1 cellular context compared by ENCODE assay signal in the genomic region with DNA sequence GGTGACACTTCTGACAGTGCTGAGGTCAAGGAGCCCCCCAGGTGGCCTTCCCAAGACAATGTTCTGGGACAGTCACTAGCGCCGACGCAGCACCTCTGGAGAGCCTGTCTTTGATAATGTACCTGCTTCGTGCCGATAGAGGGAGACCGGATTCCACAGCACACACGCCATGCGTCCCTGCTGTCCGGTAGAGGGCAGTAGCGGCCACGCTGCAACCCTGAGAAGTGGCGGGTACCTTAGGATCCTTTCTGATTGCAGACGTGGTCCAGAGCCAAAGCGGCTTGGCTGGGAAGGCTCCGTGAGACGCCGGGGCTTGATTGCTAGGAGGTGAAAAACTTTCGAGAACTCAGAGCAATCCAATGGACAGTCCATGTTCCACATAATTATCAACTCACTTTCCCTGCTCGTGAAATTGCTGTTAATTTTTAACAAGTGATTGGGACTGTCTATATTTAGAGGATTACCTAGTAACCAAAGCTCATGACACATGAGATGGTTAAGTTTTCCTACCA.
TF ChIP-seq lines count a peak whose summit lies in the region.

No MANE protein-coding gene starts in this region.

TF ChIP-seq in HepG2, 621 proteins besides CTCF, POLR2A, EP300 and RAD21 (continued from another document and continues in another):
- TF ChIP-seq, protein P1, sequence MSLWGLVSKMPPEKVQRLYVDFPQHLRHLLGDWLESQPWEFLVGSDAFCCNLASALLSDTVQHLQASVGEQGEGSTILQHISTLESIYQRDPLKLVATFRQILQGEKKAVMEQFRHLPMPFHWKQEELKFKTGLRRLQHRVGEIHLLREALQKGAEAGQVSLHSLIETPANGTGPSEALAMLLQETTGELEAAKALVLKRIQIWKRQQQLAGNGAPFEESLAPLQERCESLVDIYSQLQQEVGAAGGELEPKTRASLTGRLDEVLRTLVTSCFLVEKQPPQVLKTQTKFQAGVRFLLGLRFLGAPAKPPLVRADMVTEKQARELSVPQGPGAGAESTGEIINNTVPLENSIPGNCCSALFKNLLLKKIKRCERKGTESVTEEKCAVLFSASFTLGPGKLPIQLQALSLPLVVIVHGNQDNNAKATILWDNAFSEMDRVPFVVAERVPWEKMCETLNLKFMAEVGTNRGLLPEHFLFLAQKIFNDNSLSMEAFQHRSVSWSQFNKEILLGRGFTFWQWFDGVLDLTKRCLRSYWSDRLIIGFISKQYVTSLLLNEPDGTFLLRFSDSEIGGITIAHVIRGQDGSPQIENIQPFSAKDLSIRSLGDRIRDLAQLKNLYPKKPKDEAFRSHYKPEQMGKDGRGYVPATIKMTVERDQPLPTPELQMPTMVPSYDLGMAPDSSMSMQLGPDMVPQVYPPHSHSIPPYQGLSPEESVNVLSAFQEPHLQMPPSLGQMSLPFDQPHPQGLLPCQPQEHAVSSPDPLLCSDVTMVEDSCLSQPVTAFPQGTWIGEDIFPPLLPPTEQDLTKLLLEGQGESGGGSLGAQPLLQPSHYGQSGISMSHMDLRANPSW (CRISPR knock-in tag; IDR thresholded peaks at IDR 0.05; ENCODE audit: borderline replicate concordance): no peak
- TF ChIP-seq, protein P2, sequence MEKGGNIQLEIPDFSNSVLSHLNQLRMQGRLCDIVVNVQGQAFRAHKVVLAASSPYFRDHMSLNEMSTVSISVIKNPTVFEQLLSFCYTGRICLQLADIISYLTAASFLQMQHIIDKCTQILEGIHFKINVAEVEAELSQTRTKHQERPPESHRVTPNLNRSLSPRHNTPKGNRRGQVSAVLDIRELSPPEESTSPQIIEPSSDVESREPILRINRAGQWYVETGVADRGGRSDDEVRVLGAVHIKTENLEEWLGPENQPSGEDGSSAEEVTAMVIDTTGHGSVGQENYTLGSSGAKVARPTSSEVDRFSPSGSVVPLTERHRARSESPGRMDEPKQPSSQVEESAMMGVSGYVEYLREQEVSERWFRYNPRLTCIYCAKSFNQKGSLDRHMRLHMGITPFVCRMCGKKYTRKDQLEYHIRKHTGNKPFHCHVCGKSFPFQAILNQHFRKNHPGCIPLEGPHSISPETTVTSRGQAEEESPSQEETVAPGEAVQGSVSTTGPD (CRISPR knock-in tag; IDR thresholded peaks at IDR 0.05): no peak
- TF ChIP-seq ZFY (CRISPR knock-in tag; IDR thresholded peaks at IDR 0.05): no peak
- TF ChIP-seq POLR2AphosphoS2 (IDR thresholded peaks at IDR 0.05; ENCODE audit: low read depth, low read length): no peak
- no peak for TF ChIP-seq ARHGAP35 (CRISPR knock-in tag; IDR thresholded peaks at IDR 0.05; ENCODE audit: borderline replicate concordance)
- TF ChIP-seq CCDC6 (CRISPR knock-in tag; IDR thresholded peaks at IDR 0.05): peak; percentile 82
- no peak for TF ChIP-seq ZNF713 (CRISPR knock-in tag; IDR thresholded peaks at IDR 0.05)
- TF ChIP-seq, protein P3, sequence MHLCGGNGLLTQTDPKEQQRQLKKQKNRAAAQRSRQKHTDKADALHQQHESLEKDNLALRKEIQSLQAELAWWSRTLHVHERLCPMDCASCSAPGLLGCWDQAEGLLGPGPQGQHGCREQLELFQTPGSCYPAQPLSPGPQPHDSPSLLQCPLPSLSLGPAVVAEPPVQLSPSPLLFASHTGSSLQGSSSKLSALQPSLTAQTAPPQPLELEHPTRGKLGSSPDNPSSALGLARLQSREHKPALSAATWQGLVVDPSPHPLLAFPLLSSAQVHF (CRISPR knock-in tag; IDR thresholded peaks at IDR 0.05): no peak
- no peak for TF ChIP-seq DR1 (CRISPR knock-in tag; IDR thresholded peaks at IDR 0.05)
- TF ChIP-seq ZFAT (CRISPR knock-in tag; conservative IDR thresholded peaks at IDR 0.05): no peak
- TF ChIP-seq SIN3A (IDR thresholded peaks at IDR 0.05; ENCODE audit: borderline replicate concordance, low read depth, low read length): no peak
- TF ChIP-seq, protein P4, sequence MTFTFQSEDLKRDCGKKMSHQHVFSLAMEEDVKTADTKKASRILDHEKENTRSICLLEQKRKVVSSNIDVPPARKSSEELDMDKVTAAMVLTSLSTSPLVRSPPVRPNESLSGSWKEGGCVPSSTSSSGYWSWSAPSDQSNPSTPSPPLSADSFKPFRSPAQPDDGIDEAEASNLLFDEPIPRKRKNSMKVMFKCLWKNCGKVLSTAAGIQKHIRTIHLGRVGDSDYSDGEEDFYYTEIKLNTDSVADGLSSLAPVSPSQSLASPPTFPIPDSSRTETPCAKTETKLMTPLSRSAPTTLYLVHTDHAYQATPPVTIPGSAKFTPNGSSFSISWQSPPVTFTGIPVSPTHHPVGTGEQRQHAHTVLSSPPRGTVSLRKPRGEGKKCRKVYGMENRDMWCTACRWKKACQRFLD (CRISPR knock-in tag; IDR thresholded peaks at IDR 0.05; ENCODE audit: borderline replicate concordance): no peak
- no peak for TF ChIP-seq HCFC1 (IDR thresholded peaks at IDR 0.05; ENCODE audit: low read depth, low read length)
- TF ChIP-seq, protein P5, sequence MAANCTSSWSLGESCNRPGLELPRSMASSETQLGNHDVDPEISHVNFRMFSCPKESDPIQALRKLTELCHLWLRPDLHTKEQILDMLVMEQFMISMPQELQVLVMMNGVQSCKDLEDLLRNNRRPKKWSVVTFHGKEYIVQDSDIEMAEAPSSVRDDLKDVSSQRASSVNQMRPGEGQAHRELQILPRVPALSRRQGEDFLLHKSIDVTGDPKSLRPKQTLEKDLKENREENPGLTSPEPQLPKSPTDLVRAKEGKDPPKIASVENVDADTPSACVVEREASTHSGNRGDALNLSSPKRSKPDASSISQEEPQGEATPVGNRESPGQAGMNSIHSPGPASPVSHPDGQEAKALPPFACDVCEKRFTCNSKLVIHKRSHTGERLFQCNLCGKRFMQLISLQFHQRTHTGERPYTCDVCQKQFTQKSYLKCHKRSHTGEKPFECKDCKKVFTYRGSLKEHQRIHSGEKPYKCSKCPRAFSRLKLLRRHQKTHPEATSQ (CRISPR knock-in tag; IDR thresholded peaks at IDR 0.05; ENCODE audit: borderline replicate concordance): no peak
- peak; percentile 61 for TF ChIP-seq GABPB1 (CRISPR knock-in tag; IDR thresholded peaks at IDR 0.05)
- TF ChIP-seq ZNF235 (CRISPR knock-in tag; IDR thresholded peaks at IDR 0.05; ENCODE audit: borderline replicate concordance): no peak
- TF ChIP-seq ONECUT2 (CRISPR knock-in tag; IDR thresholded peaks at IDR 0.05): no peak
- TF ChIP-seq ZNF260 (CRISPR knock-in tag; IDR thresholded peaks at IDR 0.05; ENCODE audit: borderline replicate concordance, low read depth): no peak
- peak; percentile 42; the same call in 1 of the 2 replicates for TF ChIP-seq ZNF652 (CRISPR knock-in tag; IDR thresholded peaks at IDR 0.05; ENCODE audit: borderline replicate concordance, low read depth)
- TF ChIP-seq GLI4 (CRISPR knock-in tag; IDR thresholded peaks at IDR 0.05; ENCODE audit: borderline replicate concordance): no peak
- TF ChIP-seq ZBTB20 (CRISPR knock-in tag; IDR thresholded peaks at IDR 0.05; ENCODE audit: borderline replicate concordance, low read depth): 0 out of 2 replicates have a peak, but pooled peaks have one; percentile 32
- TF ChIP-seq ZSCAN12 (CRISPR knock-in tag; IDR thresholded peaks at IDR 0.05): no peak
- no peak for TF ChIP-seq ZNF136 (CRISPR knock-in tag; IDR thresholded peaks at IDR 0.05; ENCODE audit: low read depth)
- no peak for TF ChIP-seq CCAR2 (optimal IDR thresholded peaks at IDR 0.05; ENCODE audit: low read depth, low read length)
- no peak for TF ChIP-seq MYNN (CRISPR knock-in tag; IDR thresholded peaks at IDR 0.05; ENCODE audit: low read depth)
- TF ChIP-seq, protein P6, sequence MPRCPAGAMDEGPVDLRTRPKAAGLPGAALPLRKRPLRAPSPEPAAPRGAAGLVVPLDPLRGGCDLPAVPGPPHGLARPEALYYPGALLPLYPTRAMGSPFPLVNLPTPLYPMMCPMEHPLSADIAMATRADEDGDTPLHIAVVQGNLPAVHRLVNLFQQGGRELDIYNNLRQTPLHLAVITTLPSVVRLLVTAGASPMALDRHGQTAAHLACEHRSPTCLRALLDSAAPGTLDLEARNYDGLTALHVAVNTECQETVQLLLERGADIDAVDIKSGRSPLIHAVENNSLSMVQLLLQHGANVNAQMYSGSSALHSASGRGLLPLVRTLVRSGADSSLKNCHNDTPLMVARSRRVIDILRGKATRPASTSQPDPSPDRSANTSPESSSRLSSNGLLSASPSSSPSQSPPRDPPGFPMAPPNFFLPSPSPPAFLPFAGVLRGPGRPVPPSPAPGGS (CRISPR knock-in tag; IDR thresholded peaks at IDR 0.05): no peak
- no peak for TF ChIP-seq TOE1 (CRISPR knock-in tag; IDR thresholded peaks at IDR 0.05)
- TF ChIP-seq ZNF550 (CRISPR knock-in tag; IDR thresholded peaks at IDR 0.05; ENCODE audit: borderline replicate concordance): no peak
- TF ChIP-seq, protein P7, sequence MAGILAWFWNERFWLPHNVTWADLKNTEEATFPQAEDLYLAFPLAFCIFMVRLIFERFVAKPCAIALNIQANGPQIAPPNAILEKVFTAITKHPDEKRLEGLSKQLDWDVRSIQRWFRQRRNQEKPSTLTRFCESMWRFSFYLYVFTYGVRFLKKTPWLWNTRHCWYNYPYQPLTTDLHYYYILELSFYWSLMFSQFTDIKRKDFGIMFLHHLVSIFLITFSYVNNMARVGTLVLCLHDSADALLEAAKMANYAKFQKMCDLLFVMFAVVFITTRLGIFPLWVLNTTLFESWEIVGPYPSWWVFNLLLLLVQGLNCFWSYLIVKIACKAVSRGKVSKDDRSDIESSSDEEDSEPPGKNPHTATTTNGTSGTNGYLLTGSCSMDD (CRISPR knock-in tag; IDR thresholded peaks at IDR 0.05): no peak
- TF ChIP-seq, protein P8, sequence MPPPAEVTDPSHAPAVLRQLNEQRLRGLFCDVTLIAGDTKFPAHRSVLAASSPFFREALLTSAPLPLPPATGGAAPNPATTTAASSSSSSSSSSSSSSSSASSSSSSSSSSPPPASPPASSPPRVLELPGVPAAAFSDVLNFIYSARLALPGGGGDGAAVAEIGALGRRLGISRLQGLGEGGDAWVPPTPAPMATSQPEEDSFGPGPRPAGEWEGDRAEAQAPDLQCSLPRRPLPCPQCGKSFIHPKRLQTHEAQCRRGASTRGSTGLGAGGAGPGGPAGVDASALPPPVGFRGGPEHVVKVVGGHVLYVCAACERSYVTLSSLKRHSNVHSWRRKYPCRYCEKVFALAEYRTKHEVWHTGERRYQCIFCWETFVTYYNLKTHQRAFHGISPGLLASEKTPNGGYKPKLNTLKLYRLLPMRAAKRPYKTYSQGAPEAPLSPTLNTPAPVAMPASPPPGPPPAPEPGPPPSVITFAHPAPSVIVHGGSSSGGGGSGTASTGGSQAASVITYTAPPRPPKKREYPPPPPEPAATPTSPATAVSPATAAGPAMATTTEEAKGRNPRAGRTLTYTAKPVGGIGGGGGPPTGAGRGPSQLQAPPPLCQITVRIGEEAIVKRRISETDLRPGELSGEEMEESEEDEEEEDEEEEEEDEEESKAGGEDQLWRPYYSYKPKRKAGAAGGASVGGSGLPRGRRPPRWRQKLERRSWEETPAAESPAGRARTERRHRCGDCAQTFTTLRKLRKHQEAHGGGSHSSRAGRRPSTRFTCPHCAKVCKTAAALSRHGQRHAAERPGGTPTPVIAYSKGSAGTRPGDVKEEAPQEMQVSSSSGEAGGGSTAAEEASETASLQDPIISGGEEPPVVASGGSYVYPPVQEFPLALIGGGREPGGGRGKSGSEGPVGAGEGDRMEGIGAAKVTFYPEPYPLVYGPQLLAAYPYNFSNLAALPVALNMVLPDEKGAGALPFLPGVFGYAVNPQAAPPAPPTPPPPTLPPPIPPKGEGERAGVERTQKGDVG (CRISPR knock-in tag; IDR thresholded peaks at IDR 0.05; ENCODE audit: borderline replicate concordance): no peak
- TF ChIP-seq, protein P9, sequence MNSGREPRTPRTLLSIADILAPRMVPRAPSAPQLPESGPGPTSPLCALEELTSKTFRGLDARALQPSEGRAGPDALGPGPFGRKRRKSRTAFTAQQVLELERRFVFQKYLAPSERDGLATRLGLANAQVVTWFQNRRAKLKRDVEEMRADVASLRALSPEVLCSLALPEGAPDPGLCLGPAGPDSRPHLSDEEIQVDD (CRISPR knock-in tag; IDR thresholded peaks at IDR 0.05; ENCODE audit: borderline replicate concordance): no peak
- TF ChIP-seq ZNF772 (CRISPR knock-in tag; IDR thresholded peaks at IDR 0.05): no peak
- TF ChIP-seq ATF7 (IDR thresholded peaks at IDR 0.05): no peak
- no peak for TF ChIP-seq ATF7 (CRISPR knock-in tag; IDR thresholded peaks at IDR 0.05)
- TF ChIP-seq HNRNPL (IDR thresholded peaks at IDR 0.05; ENCODE audit: low read depth, low read length): no peak
- TF ChIP-seq ZNF781 (CRISPR knock-in tag; IDR thresholded peaks at IDR 0.05; ENCODE audit: borderline replicate concordance, not compliant biosample characterization): no peak
- TF ChIP-seq STAT5B (CRISPR knock-in tag; IDR thresholded peaks at IDR 0.05): 0 out of 2 replicates have a peak, but pooled peaks have one; percentile 56
- TF ChIP-seq MYC (CRISPR knock-in tag; IDR thresholded peaks at IDR 0.05; ENCODE audit: borderline replicate concordance): peak; percentile 80
- TF ChIP-seq NBN (conservative IDR thresholded peaks at IDR 0.05): no peak
- TF ChIP-seq, protein P10, sequence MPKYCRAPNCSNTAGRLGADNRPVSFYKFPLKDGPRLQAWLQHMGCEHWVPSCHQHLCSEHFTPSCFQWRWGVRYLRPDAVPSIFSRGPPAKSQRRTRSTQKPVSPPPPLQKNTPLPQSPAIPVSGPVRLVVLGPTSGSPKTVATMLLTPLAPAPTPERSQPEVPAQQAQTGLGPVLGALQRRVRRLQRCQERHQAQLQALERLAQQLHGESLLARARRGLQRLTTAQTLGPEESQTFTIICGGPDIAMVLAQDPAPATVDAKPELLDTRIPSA (CRISPR knock-in tag; IDR thresholded peaks at IDR 0.05; ENCODE audit: borderline replicate concordance): no peak
- TF ChIP-seq ZFYVE20 (CRISPR knock-in tag; IDR thresholded peaks at IDR 0.05; ENCODE audit: borderline replicate concordance, low read depth): no peak
- peak; percentile 89; the same call in 1 of the 2 replicates for TF ChIP-seq ZNF614 (CRISPR knock-in tag; IDR thresholded peaks at IDR 0.05; ENCODE audit: borderline replicate concordance)
- TF ChIP-seq, protein P11, sequence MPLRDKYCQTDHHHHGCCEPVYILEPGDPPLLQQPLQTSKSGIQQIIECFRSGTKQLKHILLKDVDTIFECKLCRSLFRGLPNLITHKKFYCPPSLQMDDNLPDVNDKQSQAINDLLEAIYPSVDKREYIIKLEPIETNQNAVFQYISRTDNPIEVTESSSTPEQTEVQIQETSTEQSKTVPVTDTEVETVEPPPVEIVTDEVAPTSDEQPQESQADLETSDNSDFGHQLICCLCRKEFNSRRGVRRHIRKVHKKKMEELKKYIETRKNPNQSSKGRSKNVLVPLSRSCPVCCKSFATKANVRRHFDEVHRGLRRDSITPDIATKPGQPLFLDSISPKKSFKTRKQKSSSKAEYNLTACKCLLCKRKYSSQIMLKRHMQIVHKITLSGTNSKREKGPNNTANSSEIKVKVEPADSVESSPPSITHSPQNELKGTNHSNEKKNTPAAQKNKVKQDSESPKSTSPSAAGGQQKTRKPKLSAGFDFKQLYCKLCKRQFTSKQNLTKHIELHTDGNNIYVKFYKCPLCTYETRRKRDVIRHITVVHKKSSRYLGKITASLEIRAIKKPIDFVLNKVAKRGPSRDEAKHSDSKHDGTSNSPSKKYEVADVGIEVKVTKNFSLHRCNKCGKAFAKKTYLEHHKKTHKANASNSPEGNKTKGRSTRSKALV (CRISPR knock-in tag; IDR thresholded peaks at IDR 0.05): no peak; the same call in 1 of the 2 replicates
- TF ChIP-seq, protein P12, sequence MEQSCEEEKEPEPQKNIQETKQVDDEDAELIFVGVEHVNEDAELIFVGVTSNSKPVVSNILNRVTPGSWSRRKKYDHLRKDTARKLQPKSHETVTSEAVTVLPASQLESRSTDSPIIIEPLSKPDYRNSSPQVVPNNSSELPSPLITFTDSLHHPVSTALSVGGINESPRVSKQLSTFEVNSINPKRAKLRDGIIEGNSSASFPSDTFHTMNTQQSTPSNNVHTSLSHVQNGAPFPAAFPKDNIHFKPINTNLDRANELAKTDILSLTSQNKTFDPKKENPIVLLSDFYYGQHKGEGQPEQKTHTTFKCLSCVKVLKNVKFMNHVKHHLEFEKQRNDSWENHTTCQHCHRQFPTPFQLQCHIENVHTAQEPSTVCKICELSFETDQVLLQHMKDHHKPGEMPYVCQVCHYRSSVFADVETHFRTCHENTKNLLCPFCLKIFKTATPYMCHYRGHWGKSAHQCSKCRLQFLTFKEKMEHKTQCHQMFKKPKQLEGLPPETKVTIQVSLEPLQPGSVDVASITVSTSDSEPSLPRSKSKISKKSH (CRISPR knock-in tag; IDR thresholded peaks at IDR 0.05; ENCODE audit: borderline replicate concordance): no peak
